Comparison of ENCODE assay signal across 25 cellular contexts in genomic region chr3:143511174-143511879, GRCh38.
"Had no signal": no experiment of that assay in that cellular context is flagged by ENCODE, and none has a peak within 500 bp of the region (broad histone marks: within the 10 kb centered on the region; RNA-seq: fewer than 3 reads in every experiment).

No MANE protein-coding gene starts in this region.

- H3K27ac ChIP-seq: adrenal gland, SK-N-MC, VCaP had no signal

- H3K4me1 ChIP-seq: adrenal gland had no signal

- H3K9me3 Mint-ChIP-seq: activated CD8-positive, alpha-beta T cell treated with anti-CD3 and anti-CD28 coated beads for 36 hours; T-cell had no signal

- H3K36me3 ChIP-seq: adrenal gland had no signal

- H3K27me3 ChIP-seq: adrenal gland had no signal

- H3K27ac Mint-ChIP-seq: activated CD8-positive, alpha-beta T cell treated with anti-CD3 and anti-CD28 coated beads for 36 hours; activated naive CD8-positive, alpha-beta T cell treated with anti-CD3 and anti-CD28 coated beads, Interleukin-2, amount 10 ng/mL, durations not matched to agents 7 days and 5 days; T-cell had no signal

- DNase-seq: activated CD4-positive, alpha-beta T cell treated with anti-CD3 and anti-CD28 coated beads, Interleukin-2, amount 50 U/mL, for 1 hour; activated CD4-positive, CD25-positive, alpha-beta regulatory T cell; activated CD8-positive, alpha-beta memory T cell treated with anti-CD3 and anti-CD28 coated beads, Interleukin-2, amount 50 U/mL, for 4 hours; activated naive CD4-positive, alpha-beta T cell treated with anti-CD3 and anti-CD28 coated beads, Interleukin-2, amount 50 U/mL, for 16 hours; activated naive CD8-positive, alpha-beta T cell treated with anti-CD3 and anti-CD28 coated beads, Interleukin-2, amount 10 ng/mL, durations not matched to agents 7 days and 5 days; activated T-cell treated with anti-CD3 and anti-CD28 coated beads, Interleukin-2, amount 50 U/mL, for 1 hour; adrenal gland; anterior cingulate cortex; KBM-7; NCI-H1092; NCI-H1417; NCI-H1930; NCI-H345; NCI-H510A; NCI-H526 treated with DMSO at 0.1 percent for 48 hours; NK-92 treated with Interleukin-12 subunit alpha and Interleukin-12 subunit beta, amount 100 ng/mL, for 24 hours; OCI-M1; RPMI8226; T-cell; T-helper 2 cell had no signal

- H3K4me1 Mint-ChIP-seq: activated naive CD8-positive, alpha-beta T cell treated with anti-CD3 and anti-CD28 coated beads, Interleukin-2, amount 10 ng/mL, durations not matched to agents 7 days and 5 days; T-cell had no signal

- H3K4me3 ChIP-seq: adrenal gland, SK-N-MC had no signal

- ATAC-seq: Panc1, Right ventricle myocardium inferior, T-cell had no signal

- H3K4me3 Mint-ChIP-seq: activated CD8-positive, alpha-beta T cell treated with anti-CD3 and anti-CD28 coated beads for 36 hours; activated naive CD8-positive, alpha-beta T cell treated with anti-CD3 and anti-CD28 coated beads, Interleukin-2, amount 10 ng/mL, durations not matched to agents 7 days and 5 days; T-cell had no signal

- H3K36me3 Mint-ChIP-seq: activated naive CD8-positive, alpha-beta T cell treated with anti-CD3 and anti-CD28 coated beads, Interleukin-2, amount 10 ng/mL, durations not matched to agents 7 days and 5 days had no signal

- H3K9me3 ChIP-seq: adrenal gland had no signal

- H3K27me3 Mint-ChIP-seq: activated CD8-positive, alpha-beta T cell treated with anti-CD3 and anti-CD28 coated beads for 36 hours; activated naive CD8-positive, alpha-beta T cell treated with anti-CD3 and anti-CD28 coated beads, Interleukin-2, amount 10 ng/mL, durations not matched to agents 7 days and 5 days; T-cell had no signal
